Comparison of ENCODE assay signal across 1 cellular context in the genomic region with DNA sequence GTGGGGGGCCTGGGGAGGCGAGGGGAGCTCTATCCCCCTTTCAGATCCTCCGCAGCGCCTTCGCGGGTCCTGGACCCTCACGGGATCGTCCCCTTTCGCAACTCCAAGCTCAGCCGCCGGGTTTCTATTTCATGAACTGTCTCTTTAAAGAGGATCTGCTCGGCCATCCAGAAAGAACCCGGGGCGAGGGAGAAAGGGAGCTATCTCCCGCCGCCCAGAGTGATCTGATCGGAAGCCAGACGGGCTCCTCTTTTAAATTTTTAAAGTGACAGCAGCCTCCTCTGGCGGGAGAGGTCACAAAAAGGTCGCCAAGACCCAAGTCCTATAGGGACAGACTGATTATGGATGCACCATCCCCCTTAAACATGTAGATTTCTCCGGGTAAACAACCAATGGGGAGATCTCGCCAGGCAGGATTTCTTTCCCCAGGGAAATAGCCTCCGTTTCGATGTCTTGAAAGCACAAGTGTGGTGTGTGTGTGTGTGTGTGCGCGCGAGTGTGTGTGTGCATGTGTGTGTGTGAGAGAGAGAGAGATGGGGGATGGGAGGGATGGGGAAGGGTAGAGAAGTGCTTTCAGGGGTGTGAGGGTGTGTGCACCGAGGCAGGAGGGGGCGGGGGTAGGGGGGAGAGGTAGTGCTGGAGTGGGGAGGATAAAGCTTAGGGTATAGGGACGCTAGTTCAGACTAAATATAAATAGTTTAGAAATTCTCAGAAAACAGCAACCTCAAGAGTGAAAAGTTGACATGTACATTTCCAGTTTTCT.
TF ChIP-seq lines count a peak whose summit lies in the region.

No MANE protein-coding gene starts in this region.

TF ChIP-seq in K562, 482 proteins besides CTCF, POLR2A, EP300 and RAD21 (continued from another document):
- TF ChIP-seq, protein P1, sequence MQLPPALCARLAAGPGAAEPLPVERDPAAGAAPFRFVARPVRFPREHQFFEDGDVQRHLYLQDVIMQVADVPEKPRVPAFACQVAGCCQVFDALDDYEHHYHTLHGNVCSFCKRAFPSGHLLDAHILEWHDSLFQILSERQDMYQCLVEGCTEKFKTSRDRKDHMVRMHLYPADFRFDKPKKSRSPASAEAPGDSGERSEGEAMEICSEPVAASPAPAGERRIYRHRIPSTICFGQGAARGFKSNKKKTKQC (CRISPR knock-in tag; IDR thresholded peaks at IDR 0.05): no peak
- TF ChIP-seq MIER1 (IDR thresholded peaks at IDR 0.05; ENCODE audit: low read depth): no peak; the same call in 1 of the 2 replicates
- 0 out of 4 replicates have a peak, but pooled peaks of 1 of the 2 experiments have one; percentile 12 for TF ChIP-seq NRF1 (conservative IDR thresholded peaks at IDR 0.05 in 1 of 2, IDR thresholded peaks at IDR 0.05 in 1 of 2)
- no peak for TF ChIP-seq ZNF436 (CRISPR knock-in tag; IDR thresholded peaks at IDR 0.05)
- peak; percentile 61 for TF ChIP-seq CXXC5 (CRISPR knock-in tag; IDR thresholded peaks at IDR 0.05)
